1 cellular context compared by ENCODE assay signal in genomic region chr17:28398280-28398981, GRCh38.
TF ChIP-seq lines count a peak whose summit lies in the region.

No MANE protein-coding gene starts in this region.

TF ChIP-seq in SK-N-SH, 30 proteins besides CTCF, POLR2A, EP300 and RAD21 (continued from another document):
- TF ChIP-seq ZBTB33 (IDR thresholded peaks at IDR 0.05; ENCODE audit: borderline replicate concordance, low read depth) (no peak), SIN3A (IDR thresholded peaks at IDR 0.05; ENCODE audit: borderline replicate concordance, low read depth, low read length) (no peak), FOSL2 (IDR thresholded peaks at IDR 0.05; ENCODE audit: borderline replicate concordance, low read depth) (no peak), EZH2phosphoT487 (IDR thresholded peaks at IDR 0.05; ENCODE audit: borderline replicate concordance, low read depth) (no peak), JUND (IDR thresholded peaks at IDR 0.05) (no peak), RCOR1 (IDR thresholded peaks at IDR 0.05; ENCODE audit: low read length) (no peak), FOXJ3 (CRISPR knock-in tag; IDR thresholded peaks at IDR 0.05) (no peak), TEAD4 (IDR thresholded peaks at IDR 0.05; ENCODE audit: borderline replicate concordance, insufficient read depth) (no peak), RXRA (IDR thresholded peaks at IDR 0.05; ENCODE audit: borderline replicate concordance, low read depth) (no peak), GABPA (IDR thresholded peaks at IDR 0.05; ENCODE audit: low read depth) (no peak), RFX5 (IDR thresholded peaks at IDR 0.05; ENCODE audit: low read length) (no peak)
- TF ChIP-seq, protein P1, sequence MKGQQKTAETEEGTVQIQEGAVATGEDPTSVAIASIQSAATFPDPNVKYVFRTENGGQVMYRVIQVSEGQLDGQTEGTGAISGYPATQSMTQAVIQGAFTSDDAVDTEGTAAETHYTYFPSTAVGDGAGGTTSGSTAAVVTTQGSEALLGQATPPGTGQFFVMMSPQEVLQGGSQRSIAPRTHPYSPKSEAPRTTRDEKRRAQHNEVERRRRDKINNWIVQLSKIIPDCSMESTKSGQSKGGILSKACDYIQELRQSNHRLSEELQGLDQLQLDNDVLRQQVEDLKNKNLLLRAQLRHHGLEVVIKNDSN (IDR thresholded peaks at IDR 0.05; ENCODE audit: borderline replicate concordance, low read depth) = no peak
- TF ChIP-seq, protein P2, sequence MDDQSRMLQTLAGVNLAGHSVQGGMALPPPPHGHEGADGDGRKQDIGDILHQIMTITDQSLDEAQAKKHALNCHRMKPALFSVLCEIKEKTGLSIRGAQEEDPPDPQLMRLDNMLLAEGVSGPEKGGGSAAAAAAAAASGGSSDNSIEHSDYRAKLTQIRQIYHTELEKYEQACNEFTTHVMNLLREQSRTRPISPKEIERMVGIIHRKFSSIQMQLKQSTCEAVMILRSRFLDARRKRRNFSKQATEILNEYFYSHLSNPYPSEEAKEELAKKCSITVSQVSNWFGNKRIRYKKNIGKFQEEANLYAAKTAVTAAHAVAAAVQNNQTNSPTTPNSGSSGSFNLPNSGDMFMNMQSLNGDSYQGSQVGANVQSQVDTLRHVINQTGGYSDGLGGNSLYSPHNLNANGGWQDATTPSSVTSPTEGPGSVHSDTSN (IDR thresholded peaks at IDR 0.05) = no peak
